27 cellular contexts compared by ENCODE assay signal in genomic region chr7:4751398-4751947, GRCh38. TPM values are rescaled to one million over a fixed set of nuclear protein-coding genes. Genes with fewer than 3 reads are reported as not detected.
DNase-seq lines count a peak whose midpoint lies in the region; ATAC-seq, FAIRE-seq and TF ChIP-seq lines count a peak whose summit lies in the region.
"Had no signal": no experiment of that assay in that cellular context is flagged by ENCODE, and none has a peak within 500 bp of the region (broad histone marks: within the 10 kb centered on the region; RNA-seq: fewer than 3 reads in every experiment).

No MANE protein-coding gene starts in this region.

- 51 to 56% methylated on average over 20 of the region's 20 CpGs for WGBS in pancreas, 2 donors
- WGBS in smooth muscle cell (ENCODE audit: low lambda C conversion rate) = 91% methylated on average over 20 of the region's 20 CpGs

- H3K9ac ChIP-seq in smooth muscle cell (ENCODE audit: low read depth) = no peak overlapping the region
- H3K9ac ChIP-seq: parathyroid adenoma had no signal

- peaks cover 24% of the 10 kb centered on the region for H4K20me1 ChIP-seq in smooth muscle cell (ENCODE audit: low read depth)

- H3K36me3 ChIP-seq in pancreas = peaks cover 0 to 22% (median 6%) of the 10 kb centered on the region in 3 donors
- H3K36me3 ChIP-seq in upper lobe of right lung = peaks cover 31% of the 10 kb centered on the region
- peaks cover 5% of the 10 kb centered on the region for H3K36me3 ChIP-seq in smooth muscle cell (ENCODE audit: low read depth)

- peak overlapping the region in 2 of 59 donors; percentile 5 for H3K4me3 ChIP-seq in dorsolateral prefrontal cortex
- no peak overlapping the region for H3K4me3 ChIP-seq in pancreas
- H3K4me3 ChIP-seq in upper lobe of right lung = no peak overlapping the region
- H3K4me3 ChIP-seq in smooth muscle cell = no peak overlapping the region
- H3K4me3 ChIP-seq: esophagus muscularis mucosa, mucosa of descending colon had no signal

- ATAC-seq in pancreas = peak; percentile 49 to 74 (median 64)
- ATAC-seq in upper lobe of right lung = no peak
- ATAC-seq: activated CD8-positive, alpha-beta T cell treated with anti-CD3 and anti-CD28 coated beads for 36 hours; mucosa of descending colon had no signal

- H3K27me3 ChIP-seq in dorsolateral prefrontal cortex (no peaks in the 10 kb centered on the region), pancreas (no peaks in the 10 kb centered on the region), upper lobe of right lung (no peaks in the 10 kb centered on the region), smooth muscle cell (ENCODE audit: low read depth) (no peaks in the 10 kb centered on the region)
- H3K27me3 ChIP-seq: esophagus muscularis mucosa had no signal

- no peak overlapping the region for H2AFZ ChIP-seq in smooth muscle cell (ENCODE audit: low read depth)
- H2AFZ ChIP-seq: parathyroid adenoma had no signal

- no peak overlapping the region for H3K4me2 ChIP-seq in smooth muscle cell

- no peaks in the 10 kb centered on the region for H3K9me3 ChIP-seq in pancreas
- H3K9me3 ChIP-seq in upper lobe of right lung = no peaks in the 10 kb centered on the region
- H3K9me3 ChIP-seq in smooth muscle cell (replicated peaks; ENCODE audit: low read depth) = no peaks in the 10 kb centered on the region
- H3K9me3 ChIP-seq: esophagus muscularis mucosa, mucosa of descending colon had no signal

- peaks cover under 1% of the 10 kb centered on the region for H3F3A ChIP-seq in smooth muscle cell (ENCODE audit: low read depth)

- FAIRE-seq in pancreas (lab: Jason Lieb, UNC) = no peak
- FAIRE-seq: bronchial epithelial cell, H54, islet of Langerhans, RCC 7860 had no signal

- TF ChIP-seq CTCF in dorsolateral prefrontal cortex (IDR thresholded peaks at IDR 0.05 in 54 of 56, conservative IDR thresholded peaks at IDR 0.05 in 2 of 56; ENCODE audit: low read depth in 1 of 56, partially characterized antibody in 56 of 56) = peak in 10 of 56 donors; percentile 6 to 27 (median 12)
- no peak for TF ChIP-seq CTCF in pancreas (IDR thresholded peaks at IDR 0.05)
- TF ChIP-seq CTCF in upper lobe of right lung (IDR thresholded peaks at IDR 0.05) = no peak
- no peak for TF ChIP-seq CTCF in smooth muscle cell (IDR thresholded peaks at IDR 0.05; ENCODE audit: borderline replicate concordance, insufficient read depth, poor library complexity, severe bottlenecking)

- peaks cover 0 to 7% (median 4%) of the 10 kb centered on the region in 3 donors for H3K4me1 ChIP-seq in pancreas
- peaks cover 30% of the 10 kb centered on the region for H3K4me1 ChIP-seq in upper lobe of right lung
- H3K4me1 ChIP-seq in smooth muscle cell (ENCODE audit: low read depth) = peaks cover under 1% of the 10 kb centered on the region
- H3K4me1 ChIP-seq: parathyroid adenoma had no signal

- H3K27ac ChIP-seq in angular gyrus (ENCODE audit: low read depth, low read length) = peak overlapping the region; percentile 95
- peak overlapping the region; percentile 30 to 99 (median 94) for H3K27ac ChIP-seq in dorsolateral prefrontal cortex
- peak overlapping the region in 2 of 4 donors; percentile 12 to 27 for H3K27ac ChIP-seq in pancreas
- peak overlapping the region; percentile 24 for H3K27ac ChIP-seq in upper lobe of right lung
- H3K27ac ChIP-seq in smooth muscle cell (ENCODE audit: low read depth) = no peak overlapping the region
- H3K27ac ChIP-seq: parathyroid adenoma had no signal

- intact Hi-C loops in dorsolateral prefrontal cortex (cut with DNase I) = no loop called here
- intact Hi-C loops in pancreas (cut with DNase I) = loop anchor here in 1 of 3 donors (10.0 kb wide), 1 partner anchor 147 kb away; no protein-coding TSS in a partner anchor
- intact Hi-C loops in upper lobe of right lung (cut with DNase I) = loop anchor here (10.0 kb wide), 1 partner anchor 137 kb away; no protein-coding TSS in a partner anchor

- peaks cover 47% of the 10 kb centered on the region for H3K79me2 ChIP-seq in smooth muscle cell (ENCODE audit: low read depth)

- peak in 9 of 10 donors; percentile 50 to 77 (median 70) for DNase-seq in dorsolateral prefrontal cortex
- peak in 3 of 6 donors; percentile 34 to 63 (median 37) for DNase-seq in pancreas
- no peak for DNase-seq in upper lobe of right lung
- DNase-seq in smooth muscle cell (lab: John Stamatoyannopoulos, UW; ENCODE audit: unreplicated experiment) = no peak
- no peak for DNase-seq in activated naive CD4-positive, alpha-beta T cell treated with anti-CD3 and anti-CD28 coated beads, Interleukin-2, amount 50 U/mL, for 16 hours
- no peak for DNase-seq in AG08395 (ENCODE audit: low spot score)
- DNase-seq: activated CD4-positive, CD25-positive, alpha-beta regulatory T cell treated with anti-CD3 and anti-CD28 coated beads, Interleukin-2, amount 50 U/mL, for 72 hours; activated CD8-positive, alpha-beta T cell treated with anti-CD3 and anti-CD28 coated beads for 36 hours; activated effector memory CD4-positive, alpha-beta T cell treated with anti-CD3 and anti-CD28 coated beads, Interleukin-2, amount 50 U/mL, for 16 hours; AML-193; cortex of kidney; DND-41; endodermal cell; foreskin melanocyte; Karpas-422; NCI-H1694 treated with DMSO at 0.1 percent for 48 hours; NCI-H2171 treated with DMSO at 0.1 percent for 48 hours; NCI-H526; stimulated activated CD8-positive, alpha-beta memory T cell treated with anti-CD3 and anti-CD28 coated beads, Interleukin-4, amount 100 ng/mL, for 48 hours had no signal

RNA-seq across cellular contexts. Expression of gene AP5Z1, which starts 23.9 kb away (rescaled TPM):
- total RNA-seq in dorsolateral prefrontal cortex (10 to 100 TPM; 24.1 to 55.6 (median 34.6) TPM), pancreas (10 to 100 TPM; 12.8 to 28.8 (median 16.9) TPM), upper lobe of right lung (48.9 TPM), smooth muscle cell (16.6 and 24.6 TPM in 2 replicates)
- polyA plus RNA-seq in pancreas (10 to 100 TPM; 80.5 to 81.2 TPM), smooth muscle cell (37.6 and 48.2 TPM in 2 replicates)

Comparison
In these comparisons a context has a peak if more than half of its experiments do, and no peak if none do; other contexts are left out.
1. DNase-seq: peak in dorsolateral prefrontal cortex (9 of 10); none in upper lobe of right lung (single experiment), smooth muscle cell (single experiment), activated naive CD4-positive, alpha-beta T cell treated with anti-CD3 and anti-CD28 coated beads, Interleukin-2, amount 50 U/mL, for 16 hours (single experiment) and AG08395 (single experiment).